ENCODE assay signal across 8 cellular contexts in genomic region chr1:111441573-111442192, GRCh38.
DNase-seq lines count a peak whose midpoint lies in the region; ATAC-seq and TF ChIP-seq lines count a peak whose summit lies in the region.

No MANE protein-coding gene starts in this region.

- DNase-seq in ELR (ENCODE audit: low read depth), result peak; percentile 48
- DNase-seq in NB4 (ENCODE audit: low read depth), result peak; percentile 57
- DNase-seq in activated CD8-positive, alpha-beta memory T cell treated with anti-CD3 and anti-CD28 coated beads, Interleukin-2, amount 50 U/mL, for 48 hours, result peak; percentile 72
- DNase-seq in foreskin fibroblast, result peak in 1 of 2 donors; percentile 47
- peak; percentile 66 for DNase-seq in stimulated activated CD4-positive, alpha-beta T cell treated with anti-CD3 and anti-CD28 coated beads, Interleukin-4, amount 100 ng/mL, for 1 hour

- TF ChIP-seq POLR2A in NB4 (IDR thresholded peaks at IDR 0.05; ENCODE audit: extremely low read depth, insufficient read length), result no peak

- ATAC-seq in GM21367 (IDR thresholded peaks at IDR 0.05; ENCODE audit: unreplicated experiment), result no peak
- ATAC-seq in GM21786 (IDR thresholded peaks at IDR 0.05; ENCODE audit: unreplicated experiment), result no peak
- no peak for ATAC-seq in GM18520 (IDR thresholded peaks at IDR 0.05; ENCODE audit: unreplicated experiment)

- peak; percentile 56 for TF ChIP-seq CTCF in NB4 (IDR thresholded peaks at IDR 0.05; ENCODE audit: low read depth, low read length)
- peak; percentile 47 for TF ChIP-seq CTCF in foreskin fibroblast (IDR thresholded peaks at IDR 0.05; ENCODE audit: low read depth, low read length)

- no peak overlapping the region for H3K4me3 ChIP-seq in NB4 (ENCODE audit: low read depth, low read length)
- H3K4me3 ChIP-seq in foreskin fibroblast (ENCODE audit: low read depth in 1 of 2, low read length in 2 of 2), result no peak overlapping the region
